ENCODE assay signal across 17 cellular contexts in genomic region chr2:229443869-229444268, GRCh38.
DNase-seq lines count a peak whose midpoint lies in the region; ATAC-seq and TF ChIP-seq lines count a peak whose summit lies in the region.
"Had no signal": no experiment of that assay in that cellular context is flagged by ENCODE, and none has a peak within 500 bp of the region (broad histone marks: within the 10 kb centered on the region; RNA-seq: fewer than 3 reads in every experiment).

No MANE protein-coding gene starts in this region.

- DNase-seq in IMR-90 (no peak), caudate nucleus (lab: John Stamatoyannopoulos, UW) (peak in 2 of 61 donors; percentile 6 to 8), superior temporal gyrus (ENCODE audit: extremely low spot score) (peak; percentile 68), NCI-H446 (lab: John Stamatoyannopoulos, UW) (no peak), RWPE1 (ENCODE audit: low spot score) (no peak), HAP-1 (ENCODE audit: low spot score in 2 of 2) (no peak)
- DNase-seq: activated CD8-positive, alpha-beta T cell treated with anti-CD3 and anti-CD28 coated beads for 36 hours; HCEC 1CT; MG63; NCI-H2029; NCI-H69; stimulated activated CD4-positive, alpha-beta T cell treated with anti-CD3 and anti-CD28 coated beads, Interleukin-4, amount 100 ng/mL, for 24 hours had no signal

- H3K18ac ChIP-seq in IMR-90 (ENCODE audit: low read depth, low read length), result no peak overlapping the region

- H3K23ac ChIP-seq in IMR-90 (ENCODE audit: low read depth, low read length), result no peak overlapping the region

- no peaks in the 10 kb centered on the region for H4K20me1 ChIP-seq in IMR-90 (ENCODE audit: insufficient read depth, low read length)

- H3K36me3 ChIP-seq in IMR-90 (ENCODE audit: control insufficient read depth, insufficient read depth, low read length) (no peaks in the 10 kb centered on the region), muscle layer of duodenum (ENCODE audit: control insufficient read depth in 1 of 2, insufficient read depth in 2 of 2, low read length in 2 of 2) (peaks cover 0 to 4% of the 10 kb centered on the region in 2 donors), HAP-1 (replicated peaks) (no peaks in the 10 kb centered on the region)
- H3K36me3 ChIP-seq: MG63 had no signal

- H3K79me1 ChIP-seq in IMR-90 (ENCODE audit: low read depth in 1 of 2, low read length in 2 of 2), result no peaks in the 10 kb centered on the region

- no peak for TF ChIP-seq POLR2A in IMR-90 (IDR thresholded peaks at IDR 0.05; ENCODE audit: low read depth, low read length)

- no peak overlapping the region for H3K4ac ChIP-seq in IMR-90 (ENCODE audit: low read depth, low read length)

- 0 out of 2 replicates have a peak overlapping the region, but pooled peaks have one; percentile 23 for H2BK20ac ChIP-seq in IMR-90 (ENCODE audit: low read depth, low read length)

- H4K5ac ChIP-seq in IMR-90 (ENCODE audit: low read depth, low read length), result no peak overlapping the region

- dilution Hi-C loops in IMR-90 (cut with HindIII; ENCODE audit: low sequenced_read_pairs, unreplicated experiment), result no loop called here

- H2AK9ac ChIP-seq in IMR-90 (replicated peaks; ENCODE audit: low read depth, low read length, poor library complexity), result no peak overlapping the region

- H2BK120ac ChIP-seq in IMR-90 (ENCODE audit: low read depth, low read length), result no peak overlapping the region

- intact Hi-C loops in IMR-90 (cut with micrococcal nuclease), result no loop called here

- H3K9me1 ChIP-seq in IMR-90 (ENCODE audit: insufficient read depth, low read length), result no peaks in the 10 kb centered on the region; the same call in 1 of the 2 replicates

- H3K27ac ChIP-seq in IMR-90 (ENCODE audit: insufficient read depth, low read length), result no peak overlapping the region
- peak overlapping the region; percentile 91 for H3K27ac ChIP-seq in caudate nucleus (ENCODE audit: low read depth, low read length)
- H3K27ac ChIP-seq in muscle layer of duodenum (ENCODE audit: low read length), result peak overlapping the region; percentile 25
- no peak overlapping the region for H3K27ac ChIP-seq in RWPE1
- H3K27ac ChIP-seq: VCaP had no signal

- no peak overlapping the region for H2AK5ac ChIP-seq in IMR-90 (ENCODE audit: low read depth, low read length)

- WGBS in IMR-90 (ENCODE audit: extremely low coverage in 2 of 2, insufficient read length in 1 of 2), 2 experiments, result 80% methylated on average over 2 of the region's 7 CpGs; no CpG with 5 or more reads in 1 of the 2 experiments

- POLR2A ChIA-PET in IMR-90 (lab: Charles Lee; ENCODE audit: unreplicated experiment), result no interaction called here
- POLR2A ChIA-PET in RWPE1 (lab: Yijun Ruan, JAX; ENCODE audit: low non-redundant PET), result no interaction called here

- H4K91ac ChIP-seq in IMR-90 (ENCODE audit: insufficient read depth, low read depth, low read length), result peak overlapping the region; percentile 58; the same call in 1 of the 2 replicates

- ATAC-seq in IMR-90 (ENCODE audit: low read depth) (no peak), HG03342 (IDR thresholded peaks at IDR 0.05; ENCODE audit: unreplicated experiment) (no peak)
- ATAC-seq: activated CD8-positive, alpha-beta T cell treated with anti-CD3 and anti-CD28 coated beads for 36 hours; esophagus mucosa; natural killer cell treated with Interleukin-12 subunit alpha and Interleukin-12 subunit beta and Interleukin-15 and Interleukin-18, amount 100 ng/mL, for 72 hours had no signal

- no peaks in the 10 kb centered on the region for H3K27me3 ChIP-seq in IMR-90 (ENCODE audit: control insufficient read depth, insufficient read depth, low read length)
- no peaks in the 10 kb centered on the region for H3K27me3 ChIP-seq in muscle layer of duodenum (ENCODE audit: low read depth, low read length)
- H3K27me3 ChIP-seq in HAP-1 (ENCODE audit: low read depth), result no peaks in the 10 kb centered on the region
- H3K27me3 ChIP-seq: MG63 had no signal

- H3K14ac ChIP-seq in IMR-90 (replicated peaks; ENCODE audit: low read depth, low read length), result no peak overlapping the region

- H3K9me3 ChIP-seq in IMR-90 (ENCODE audit: control insufficient read depth, insufficient read depth, low read length), result no peaks in the 10 kb centered on the region; the same call in 1 of the 2 replicates
- no peaks in the 10 kb centered on the region for H3K9me3 ChIP-seq in muscle layer of duodenum (ENCODE audit: control insufficient read depth in 1 of 2, low read length in 2 of 2)
- H3K9me3 ChIP-seq in HAP-1, result no peaks in the 10 kb centered on the region
- H3K9me3 ChIP-seq: MG63 had no signal

- H3K4me2 ChIP-seq in IMR-90 (ENCODE audit: low read depth, low read length), result no peak overlapping the region

- no peak overlapping the region for H2AFZ ChIP-seq in IMR-90 (replicated peaks; ENCODE audit: low read length, poor library complexity)

- no peak overlapping the region for H2BK5ac ChIP-seq in IMR-90 (ENCODE audit: low read depth, low read length, poor library complexity, severe bottlenecking)

- in situ Hi-C loops in IMR-90 (cut with MboI; ENCODE audit: low sequenced_read_pairs), result no loop called here
- in situ Hi-C loops in HAP-1 (cut with MboI; ENCODE audit: low sequenced_read_pairs), result no loop called here

- BruUV-seq in IMR-90 (replicated peaks; lab: Mats Ljungman, UMichigan), result no TSS peak

- H3K56ac ChIP-seq in IMR-90 (ENCODE audit: extremely low read depth, insufficient read depth, low read length), result no peak overlapping the region

- no peak overlapping the region; the same call in 2 of the 3 replicates for H2BK15ac ChIP-seq in IMR-90 (ENCODE audit: low read depth, low read length)

- no peak for TF ChIP-seq RAD21 in IMR-90 (IDR thresholded peaks at IDR 0.05; ENCODE audit: low read length)

- peaks cover 5% of the 10 kb centered on the region for H3K4me1 ChIP-seq in IMR-90 (ENCODE audit: control insufficient read depth, insufficient read depth, low read length)
- H3K4me1 ChIP-seq in muscle layer of duodenum (ENCODE audit: control insufficient read depth in 1 of 2, insufficient read depth in 2 of 2, low read length in 2 of 2), result peaks cover 6% of the 10 kb centered on the region in 2 donors
- H3K4me1 ChIP-seq in HAP-1, result no peaks in the 10 kb centered on the region; the same call in 1 of the 2 replicates

- CTCF ChIA-PET in IMR-90 (lab: Yijun Ruan, JAX), result no interaction called here
- CTCF ChIA-PET in RWPE1 (lab: Yijun Ruan, JAX), result interaction anchor here (1.7 kb wide), 1 partner anchor 13 kb away, joined by 6 read pairs; no protein-coding TSS in a partner anchor

- H3K9ac ChIP-seq in IMR-90 (ENCODE audit: low read depth, low read length), result no peak overlapping the region

- H4K8ac ChIP-seq in IMR-90 (ENCODE audit: low read depth in 2 of 2, low read length in 2 of 2), result no peak overlapping the region

- no peak overlapping the region for H3K4me3 ChIP-seq in IMR-90 (ENCODE audit: insufficient read depth, low read depth, low read length)
- H3K4me3 ChIP-seq in muscle layer of duodenum (ENCODE audit: low read depth in 1 of 2, low read length in 2 of 2), result no peak overlapping the region
- no peak overlapping the region for H3K4me3 ChIP-seq in HAP-1
- H3K4me3 ChIP-seq: MG63 had no signal

- no peak for TF ChIP-seq CTCF in IMR-90 (conservative IDR thresholded peaks at IDR 0.05; ENCODE audit: low read depth, low read length)
- TF ChIP-seq CTCF in RWPE1 (conservative IDR thresholded peaks at IDR 0.05; ENCODE audit: low read depth), result no peak

TF ChIP-seq in IMR-90, 13 proteins besides CTCF, POLR2A, EP300 and RAD21:
- TF ChIP-seq CHD1 (IDR thresholded peaks at IDR 0.05; ENCODE audit: low read depth, low read length), result no peak
- no peak for TF ChIP-seq MAZ (IDR thresholded peaks at IDR 0.05; ENCODE audit: borderline replicate concordance, low read depth, low read length)
- no peak for TF ChIP-seq USF2 (IDR thresholded peaks at IDR 0.05; ENCODE audit: low read depth, low read length)
- no peak for TF ChIP-seq MAFK (IDR thresholded peaks at IDR 0.05; ENCODE audit: low read depth, low read length)
- no peak for TF ChIP-seq ELK1 (IDR thresholded peaks at IDR 0.05; ENCODE audit: borderline replicate concordance, low read depth, low read length)
- TF ChIP-seq CEBPB (IDR thresholded peaks at IDR 0.05; ENCODE audit: low read depth, low read length), result no peak
- TF ChIP-seq BHLHE40 (IDR thresholded peaks at IDR 0.05; ENCODE audit: low read depth, low read length), result no peak
- no peak for TF ChIP-seq FOS (IDR thresholded peaks at IDR 0.05; ENCODE audit: low read depth, low read length)
- no peak for TF ChIP-seq RCOR1 (IDR thresholded peaks at IDR 0.05; ENCODE audit: insufficient replicate concordance, low read length)
- no peak for TF ChIP-seq RFX5 (IDR thresholded peaks at IDR 0.05; ENCODE audit: low read depth, low read length)
- no peak for TF ChIP-seq SMC3 (IDR thresholded peaks at IDR 0.05; ENCODE audit: low read depth, low read length)
- no peak for TF ChIP-seq MXI1 (IDR thresholded peaks at IDR 0.05; ENCODE audit: borderline replicate concordance, low read depth, low read length)
- no peak for TF ChIP-seq NFE2L2 (IDR thresholded peaks at IDR 0.05; ENCODE audit: low read depth, low read length)

Comparison
In these comparisons a context has a peak if more than half of its experiments do, and no peak if none do; other contexts are left out.
1. H3K27ac ChIP-seq: peak in caudate nucleus (single experiment) and muscle layer of duodenum (single experiment); none in IMR-90 (single experiment) and RWPE1 (single experiment).